Comparison of ENCODE assay signal across 8 cellular contexts in the genomic region with DNA sequence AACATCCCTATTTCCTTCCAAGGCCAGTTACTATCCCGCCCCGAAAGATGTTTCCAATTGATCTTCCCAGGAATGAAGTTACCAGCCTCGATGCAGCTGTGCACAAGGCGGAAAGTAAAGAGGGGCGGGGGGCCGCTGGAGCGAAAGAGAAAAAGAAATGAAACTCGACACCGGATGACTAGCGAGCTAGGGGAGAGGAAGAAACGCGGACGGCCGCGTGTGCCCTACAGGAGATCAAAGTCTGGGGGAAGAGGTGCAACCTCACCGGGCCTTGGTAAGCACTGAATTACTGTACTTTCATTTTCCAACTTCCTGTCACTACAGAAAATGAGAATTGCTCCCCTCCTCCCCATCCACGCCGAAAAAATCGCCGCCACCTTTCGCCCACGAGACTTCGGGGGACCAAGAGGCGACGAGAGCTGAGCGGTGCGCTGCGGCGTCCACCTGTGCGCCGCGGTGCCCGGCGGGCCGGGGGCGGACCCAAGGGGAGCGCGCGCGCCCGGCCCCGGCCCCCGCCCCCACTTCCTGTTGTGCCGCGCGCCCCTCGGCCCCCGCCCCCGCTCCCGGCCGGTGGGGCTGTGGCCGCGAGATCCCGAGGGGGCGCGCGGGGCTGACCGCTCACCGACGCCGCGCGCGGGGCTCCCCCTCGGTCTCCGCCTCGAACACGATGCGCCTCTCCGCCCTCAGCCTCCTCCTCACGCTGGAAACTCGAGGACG.
A peak's percentile ranks its signal among the peaks of the same experiment; 100 is the strongest.
DNase-seq lines count a peak whose midpoint lies in the region; ATAC-seq and TF ChIP-seq lines count a peak whose summit lies in the region.

No MANE protein-coding gene starts in this region.

- H3K9ac ChIP-seq in OCI-LY1 (ENCODE audit: low read length): peak overlapping the region; percentile 96
- peak overlapping the region; percentile 83 to 91 for H3K9ac ChIP-seq in mucosa of rectum (ENCODE audit: low read depth in 1 of 2, low read length in 2 of 2)

- H3K27ac ChIP-seq in OCI-LY1 (ENCODE audit: low read depth, low read length, poor library complexity, severe bottlenecking) (peak overlapping the region; percentile 91), mucosa of rectum (ENCODE audit: low read depth in 2 of 2, low read length in 2 of 2) (peak overlapping the region; percentile 95 to 97)

- H2AFZ ChIP-seq in OCI-LY1 (ENCODE audit: low read length): no peak overlapping the region

- H3K4me1 ChIP-seq in OCI-LY1 (ENCODE audit: insufficient read depth, low read length, severe bottlenecking) (peaks cover 49% of the 10 kb centered on the region), mucosa of rectum (ENCODE audit: control insufficient read depth in 2 of 2, insufficient read depth in 2 of 2, low read length in 2 of 2) (peaks cover 18 to 19% of the 10 kb centered on the region in 2 donors)

- H3K27me3 ChIP-seq in OCI-LY1 (ENCODE audit: insufficient read depth, low read length) (no peaks in the 10 kb centered on the region), mucosa of rectum (ENCODE audit: control insufficient read depth in 2 of 2, insufficient read depth in 2 of 2, low read length in 2 of 2) (no peaks in the 10 kb centered on the region)

- peak overlapping the region; percentile 84 for H3K4me3 ChIP-seq in OCI-LY1 (ENCODE audit: low read depth, low read length, poor library complexity, severe bottlenecking)
- peak overlapping the region; percentile 72 for H3K4me3 ChIP-seq in epithelial cell of esophagus (ENCODE audit: low read length)
- H3K4me3 ChIP-seq in mucosa of rectum (ENCODE audit: low read length in 2 of 2): peak overlapping the region; percentile 84 to 89

- H3K9me2 ChIP-seq in OCI-LY1 (ENCODE audit: low read depth, low read length): no peaks in the 10 kb centered on the region

- H3F3A ChIP-seq in OCI-LY1 (ENCODE audit: insufficient read depth, low read length): no peaks in the 10 kb centered on the region

- ATAC-seq in GM21529 (IDR thresholded peaks at IDR 0.05; ENCODE audit: unreplicated experiment): peak; percentile 61

- H3K79me2 ChIP-seq in OCI-LY1 (ENCODE audit: insufficient read depth, low read length): peaks cover 46% of the 10 kb centered on the region

- peak overlapping the region; percentile 90 for H3K4me2 ChIP-seq in OCI-LY1 (ENCODE audit: low read length)

- H3K36me3 ChIP-seq in OCI-LY1 (ENCODE audit: insufficient read depth, low read length) (peaks cover 12% of the 10 kb centered on the region; the same call in 1 of the 2 replicates), mucosa of rectum (ENCODE audit: control insufficient read depth in 2 of 2, insufficient read depth in 2 of 2, low read length in 2 of 2) (peaks cover 0 to 6% of the 10 kb centered on the region in 2 donors)

- no peaks in the 10 kb centered on the region for H4K20me1 ChIP-seq in OCI-LY1 (ENCODE audit: insufficient read depth, low read length)

- no peak for TF ChIP-seq CTCF in OCI-LY1 (IDR thresholded peaks at IDR 0.05; ENCODE audit: low read length)
- TF ChIP-seq CTCF in epithelial cell of esophagus (IDR thresholded peaks at IDR 0.05; ENCODE audit: insufficient read depth, low read depth, low read length, missing control alignments): no peak

- H3K9me3 ChIP-seq in OCI-LY1 (ENCODE audit: low read length) (no peaks in the 10 kb centered on the region), mucosa of rectum (ENCODE audit: control insufficient read depth in 2 of 2, low read length in 2 of 2) (no peaks in the 10 kb centered on the region)

- peak; percentile 72 for DNase-seq in DMS 273 treated with DMSO at 0.1 percent for 48 hours (lab: John Stamatoyannopoulos, UW)
- DNase-seq in HuH-7.5 (ENCODE audit: low spot score): peak; percentile 65
- peak; percentile 62 for DNase-seq in activated T-cell treated with anti-CD3 and anti-CD28 coated beads for 1 hour (ENCODE audit: low read depth)
- DNase-seq in epithelial cell of esophagus (ENCODE audit: low read depth): peak; percentile 69
- DNase-seq in stimulated activated CD8-positive, alpha-beta memory T cell treated with anti-CD3 and anti-CD28 coated beads, Interleukin-4, amount 100 ng/mL, for 4 hours (ENCODE audit: low read depth in 2 of 2, low spot score in 1 of 2): peak; percentile 50 to 67

Comparison
In these comparisons a context has a peak if more than half of its experiments do, and no peak if none do; other contexts are left out.
1. Peak in every context shown above with its lines: DNase-seq, ATAC-seq, H3K4me3 ChIP-seq and H3K27ac ChIP-seq.